Comparison of ENCODE assay signal across 29 cellular contexts in the genomic region with DNA sequence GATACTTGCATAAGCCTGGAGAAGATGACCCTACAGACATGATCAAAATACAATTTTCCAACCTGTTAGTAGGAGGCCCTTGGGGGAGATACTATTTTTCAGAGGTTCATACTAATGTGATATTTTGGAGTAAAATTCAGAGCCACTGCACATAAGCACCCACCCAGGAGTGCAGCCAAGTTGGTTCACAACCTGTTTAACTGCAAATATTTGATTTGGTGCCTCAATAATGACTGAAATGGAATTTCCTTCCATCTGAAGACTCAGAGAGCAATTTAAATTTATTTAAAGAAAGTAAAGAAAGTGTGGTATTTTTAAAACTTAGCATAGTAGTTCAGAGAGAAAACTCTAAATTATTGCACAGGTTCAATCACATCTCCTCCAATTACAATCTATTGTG.
"Had no signal": no experiment of that assay in that cellular context is flagged by ENCODE, and none has a peak within 500 bp of the region (broad histone marks: within the 10 kb centered on the region; RNA-seq: fewer than 3 reads in every experiment).

No MANE protein-coding gene starts in this region.

- H3K9me3 ChIP-seq: suprapubic skin, testis, thoracic aorta, thyroid gland, tibial artery, transverse colon, upper lobe of left lung, upper lobe of right lung, uterus, vagina had no signal

- H3K27ac ChIP-seq: stomach, suprapubic skin, testis, thoracic aorta, thyroid gland, tibial artery, tibial nerve, transverse colon, upper lobe of left lung, upper lobe of right lung, uterus, vagina had no signal

- H3K27me3 ChIP-seq: stomach, suprapubic skin, testis, thyroid gland, tibial artery, tibial nerve, transverse colon, upper lobe of left lung, upper lobe of right lung, uterus, vagina had no signal

- H3K27ac Mint-ChIP-seq: stimulated activated effector memory CD8-positive, alpha-beta T cell treated with anti-CD3 and anti-CD28 coated beads, Interleukin-12 subunit alpha, Interleukin-12 subunit beta, amount 100 ng/mL, for 72 hours; stimulated activated memory B cell treated with anti-CD40 and anti-IgM and Interleukin-4, amounts not matched to agents 10 μg/mL and 1 μg/mL and 100 μg/mL, for 72 hours; stimulated activated naive B cell treated with anti-CD40 and anti-IgM and Interleukin-4, amounts not matched to agents 10 μg/mL and 1 μg/mL and 100 μg/mL, for 72 hours; stimulated activated naive CD8-positive, alpha-beta T cell treated with anti-CD3 and anti-CD28 coated beads, Interleukin-15, amount 100 ng/mL, for 72 hours; stimulated activated naive CD8-positive, alpha-beta T cell treated with anti-CD3 and anti-CD28 coated beads, Interleukin-15, Interleukin-2, amounts not matched to agents 100 ng/mL and 50 ng/mL, for 24 hours; type B pancreatic cell had no signal

- H3K4me1 ChIP-seq: stomach, suprapubic skin, testis, thyroid gland, tibial artery, tibial nerve, transverse colon, upper lobe of left lung, upper lobe of right lung, uterus, vagina had no signal

- FAIRE-seq: urothelium cell line had no signal

- ATAC-seq: stimulated activated memory B cell treated with anti-CD40 and anti-IgM and Interleukin-4, amounts not matched to agents 10 μg/mL and 1 μg/mL and 100 μg/mL, for 72 hours; stimulated activated naive B cell treated with anti-CD40 and anti-IgM and Interleukin-4, amounts not matched to agents 10 μg/mL and 1 μg/mL and 100 μg/mL, for 72 hours; stimulated activated naive CD8-positive, alpha-beta T cell treated with anti-CD3 and anti-CD28 coated beads, Interleukin-15, amount 100 ng/mL, for 72 hours; stimulated activated naive CD8-positive, alpha-beta T cell treated with anti-CD3 and anti-CD28 coated beads, Interleukin-15, Interleukin-2, amounts not matched to agents 100 U/mL and 50 U/mL, for 24 hours; upper lobe of right lung had no signal

- H3K27me3 Mint-ChIP-seq: stimulated activated memory B cell treated with anti-CD40 and anti-IgM and Interleukin-4, amounts not matched to agents 10 μg/mL and 1 μg/mL and 100 μg/mL, for 72 hours; stimulated activated naive B cell treated with anti-CD40 and anti-IgM and Interleukin-4, amounts not matched to agents 10 μg/mL and 1 μg/mL and 100 μg/mL, for 72 hours; stimulated activated naive CD8-positive, alpha-beta T cell treated with anti-CD3 and anti-CD28 coated beads, Interleukin-15, amount 100 ng/mL, for 72 hours; stimulated activated naive CD8-positive, alpha-beta T cell treated with anti-CD3 and anti-CD28 coated beads, Interleukin-15, Interleukin-2, amounts not matched to agents 100 ng/mL and 50 ng/mL, for 24 hours; type B pancreatic cell had no signal

- DNase-seq: stimulated activated CD4-positive, alpha-beta T cell treated with anti-CD3 and anti-CD28 coated beads, Interleukin-2, amount 100 ng/mL, for 48 hours; stimulated activated CD4-positive, alpha-beta T cell treated with anti-CD3 and anti-CD28 coated beads, Interleukin-4, amount 100 ng/mL, for 1 hour; stimulated activated CD4-positive, alpha-beta T cell treated with anti-CD3 and anti-CD28 coated beads, Interleukin-4, amount 100 ng/mL, for 24 hours; stimulated activated CD4-positive, alpha-beta T cell treated with anti-CD3 and anti-CD28 coated beads, Interleukin-4, amount 100 ng/mL, for 4 hours; stimulated activated CD8-positive, alpha-beta memory T cell treated with anti-CD3 and anti-CD28 coated beads, Interleukin-4, amount 100 ng/mL, for 48 hours; stimulated activated naive B cell treated with anti-CD40 and anti-IgM and Interleukin-4, amounts not matched to agents 10 μg/mL and 1 μg/mL and 100 μg/mL, for 72 hours; stimulated activated naive CD4-positive, alpha-beta T cell; stimulated activated naive CD4-positive, alpha-beta T cell treated with Interleukin-2 at 50 U/mL for 16 hours; stimulated activated naive CD8-positive, alpha-beta T cell treated with anti-CD3 and anti-CD28 coated beads, Interleukin-15, amount 100 ng/mL, for 72 hours; stimulated activated naive CD8-positive, alpha-beta T cell treated with anti-CD3 and anti-CD28 coated beads, Interleukin-15, Interleukin-2, amounts not matched to agents 100 U/mL and 50 U/mL, for 24 hours; stomach; substantia nigra; testis; thyroid gland; tibial artery; transverse colon; trophoblast cell; upper lobe of left lung; upper lobe of right lung; uterus had no signal

- H3K4me3 ChIP-seq: stomach, suprapubic skin, testis, thoracic aorta, thyroid gland, tibial artery, tibial nerve, transverse colon, upper lobe of left lung, upper lobe of right lung, uterus, vagina had no signal

- H3K36me3 ChIP-seq: stomach, suprapubic skin, thoracic aorta, thyroid gland, tibial artery, tibial nerve, transverse colon, upper lobe of left lung, upper lobe of right lung, uterus, vagina had no signal

- H3K36me3 Mint-ChIP-seq: stimulated activated effector memory CD8-positive, alpha-beta T cell treated with anti-CD3 and anti-CD28 coated beads, Interleukin-12 subunit alpha, Interleukin-12 subunit beta, amount 100 ng/mL, for 72 hours; stimulated activated memory B cell treated with anti-CD40 and anti-IgM and Interleukin-4, amounts not matched to agents 10 μg/mL and 1 μg/mL and 100 μg/mL, for 72 hours; stimulated activated naive B cell treated with anti-CD40 and anti-IgM and Interleukin-4, amounts not matched to agents 10 μg/mL and 1 μg/mL and 100 μg/mL, for 72 hours; type B pancreatic cell had no signal

- H3K4me1 Mint-ChIP-seq: stimulated activated effector memory CD8-positive, alpha-beta T cell treated with anti-CD3 and anti-CD28 coated beads, Interleukin-12 subunit alpha, Interleukin-12 subunit beta, amount 100 ng/mL, for 72 hours; stimulated activated memory B cell treated with anti-CD40 and anti-IgM and Interleukin-4, amounts not matched to agents 10 μg/mL and 1 μg/mL and 100 μg/mL, for 72 hours; stimulated activated naive B cell treated with anti-CD40 and anti-IgM and Interleukin-4, amounts not matched to agents 10 μg/mL and 1 μg/mL and 100 μg/mL, for 72 hours; stimulated activated naive CD8-positive, alpha-beta T cell treated with anti-CD3 and anti-CD28 coated beads, Interleukin-15, amount 100 ng/mL, for 72 hours had no signal

- H3K9me3 Mint-ChIP-seq: stimulated activated effector memory CD8-positive, alpha-beta T cell treated with anti-CD3 and anti-CD28 coated beads, Interleukin-12 subunit alpha, Interleukin-12 subunit beta, amount 100 ng/mL, for 72 hours; stimulated activated memory B cell treated with anti-CD40 and anti-IgM and Interleukin-4, amounts not matched to agents 10 μg/mL and 1 μg/mL and 100 μg/mL, for 72 hours had no signal

- H3K4me3 Mint-ChIP-seq: stimulated activated effector memory CD8-positive, alpha-beta T cell treated with anti-CD3 and anti-CD28 coated beads, Interleukin-12 subunit alpha, Interleukin-12 subunit beta, amount 100 ng/mL, for 72 hours; stimulated activated memory B cell treated with anti-CD40 and anti-IgM and Interleukin-4, amounts not matched to agents 10 μg/mL and 1 μg/mL and 100 μg/mL, for 72 hours; stimulated activated naive B cell treated with anti-CD40 and anti-IgM and Interleukin-4, amounts not matched to agents 10 μg/mL and 1 μg/mL and 100 μg/mL, for 72 hours; stimulated activated naive CD8-positive, alpha-beta T cell treated with anti-CD3 and anti-CD28 coated beads, Interleukin-15, amount 100 ng/mL, for 72 hours; stimulated activated naive CD8-positive, alpha-beta T cell treated with anti-CD3 and anti-CD28 coated beads, Interleukin-15, Interleukin-2, amounts not matched to agents 100 ng/mL and 50 ng/mL, for 24 hours; type B pancreatic cell had no signal
